ENCODE assay signal across 7 cellular contexts in the genomic region with DNA sequence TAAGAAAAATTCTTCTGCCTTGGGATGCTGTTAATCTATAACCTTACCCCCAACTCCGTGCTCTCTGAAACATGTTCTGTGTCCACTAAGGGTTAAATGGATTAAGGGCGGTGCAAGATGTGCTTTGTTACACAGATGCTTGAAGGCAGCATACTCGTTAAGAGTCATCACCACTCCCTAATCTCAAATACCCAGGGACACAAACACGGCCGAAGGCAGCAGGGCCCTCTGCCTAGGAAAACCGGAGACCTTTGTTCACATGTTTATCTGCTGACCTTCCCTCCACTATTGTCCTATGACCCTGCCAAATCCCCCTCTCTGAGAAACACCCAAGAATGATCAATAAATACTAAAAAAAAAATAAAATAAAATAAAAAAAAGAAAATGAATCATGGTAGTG. TPM values are rescaled to one million over a fixed set of nuclear protein-coding genes. Genes with fewer than 3 reads are reported as not detected.
"Had no signal": no experiment of that assay in that cellular context is flagged by ENCODE, and none has a peak within 500 bp of the region (broad histone marks: within the 10 kb centered on the region; RNA-seq: fewer than 3 reads in every experiment).

No MANE protein-coding gene starts in this region.

RNA-seq across cellular contexts. Expression of gene MRLN, which starts 8.5 kb away (rescaled TPM):
- total RNA-seq: GM23248, GM23338, H1, H4, H7, H9, HFFc6 had no signal
- polyA plus RNA-seq: GM23248, GM23338 had no signal

RNA-seq across cellular contexts. Expression of gene SLC16A9, which starts 35.1 kb away (rescaled TPM):
- total RNA-seq: GM23248, HFFc6 had no signal
- polyA plus RNA-seq: GM23248 had no signal
